Comparison of ENCODE assay signal across 10 cellular contexts in genomic region chr1:43558346-43558841, GRCh38. TPM values are rescaled to one million over a fixed set of nuclear protein-coding genes. Genes with fewer than 3 reads are reported as not detected.
DNase-seq lines count a peak whose midpoint lies in the region; ATAC-seq and TF ChIP-seq lines count a peak whose summit lies in the region.
"Had no signal": no experiment of that assay in that cellular context is flagged by ENCODE, and none has a peak within 500 bp of the region (broad histone marks: within the 10 kb centered on the region; RNA-seq: fewer than 3 reads in every experiment).

No MANE protein-coding gene starts in this region.

- POLR2A ChIA-PET in RWPE1 (lab: Yijun Ruan, JAX; ENCODE audit: low non-redundant PET), result no interaction called here
- POLR2A ChIA-PET in CD8-positive, alpha-beta T cell (lab: Charles Lee), result no interaction called here

- H4K20me1 ChIP-seq in hepatocyte (ENCODE audit: insufficient read depth, poor library complexity, severe bottlenecking), result no peaks in the 10 kb centered on the region

- no peaks in the 10 kb centered on the region for H3K9me3 Mint-ChIP-seq in CD8-positive, alpha-beta T cell
- H3K9me3 Mint-ChIP-seq: nephron had no signal

- H3K9me3 ChIP-seq in ES-I3 (ENCODE audit: control insufficient read depth, insufficient read depth, low read length) (no peaks in the 10 kb centered on the region), hepatocyte (ENCODE audit: low read depth) (no peaks in the 10 kb centered on the region)
- H3K9me3 ChIP-seq in CD8-positive, alpha-beta T cell (ENCODE audit: low read length), result no peaks in the 10 kb centered on the region

- TF ChIP-seq CTCF in RWPE1 (conservative IDR thresholded peaks at IDR 0.05; ENCODE audit: low read depth) (no peak), hepatocyte (IDR thresholded peaks at IDR 0.05; ENCODE audit: poor library complexity) (no peak)
- TF ChIP-seq CTCF in CD8-positive, alpha-beta T cell (IDR thresholded peaks at IDR 0.05), result no peak

- no peak for ATAC-seq in activated CD4-positive, CD25-positive, alpha-beta regulatory T cell treated with anti-CD3 and anti-CD28 coated beads, Interleukin-2, amount 50 U/mL, for 24 hours
- no peak for ATAC-seq in CD8-positive, alpha-beta T cell
- ATAC-seq in HG03159 (IDR thresholded peaks at IDR 0.05; ENCODE audit: unreplicated experiment), result no peak

- 32% methylated on average over 21 of the region's 21 CpGs for WGBS in hepatocyte (ENCODE audit: low lambda C conversion rate, missing lambda C conversion rate)

- H3K4me1 Mint-ChIP-seq in CD8-positive, alpha-beta T cell (ENCODE audit: low read depth), result no peaks in the 10 kb centered on the region

- H3K36me3 ChIP-seq in ES-I3 (ENCODE audit: insufficient read depth, low read length), result 0 out of 2 replicates have a peak, but pooled peaks cover 8% of the 10 kb centered on the region
- no peaks in the 10 kb centered on the region for H3K36me3 ChIP-seq in hepatocyte (replicated peaks; ENCODE audit: insufficient read depth, low read depth)
- no peaks in the 10 kb centered on the region for H3K36me3 ChIP-seq in CD8-positive, alpha-beta T cell (ENCODE audit: insufficient read depth, low read length)

- H3K9ac ChIP-seq in ES-I3 (ENCODE audit: low read depth, low read length), result peak overlapping the region; percentile 35

- DNase-seq in RWPE1 (ENCODE audit: low spot score) (no peak), hepatocyte (ENCODE audit: low spot score) (peak; percentile 83), retina (peak; percentile 87)
- no peak for DNase-seq in effector CD4-positive, alpha-beta T cell
- DNase-seq in CD8-positive, alpha-beta T cell, result no peak

- H2AFZ ChIP-seq in hepatocyte, result no peak overlapping the region

- no peaks in the 10 kb centered on the region for H3K36me3 Mint-ChIP-seq in CD8-positive, alpha-beta T cell

- no peak overlapping the region for H3K27ac Mint-ChIP-seq in CD8-positive, alpha-beta T cell

- peak overlapping the region; percentile 62 for H3K4me2 ChIP-seq in hepatocyte

- peaks cover 52% of the 10 kb centered on the region for H3K79me2 ChIP-seq in hepatocyte

- no peak overlapping the region for H3K4me3 Mint-ChIP-seq in CD8-positive, alpha-beta T cell

- peak overlapping the region; percentile 76 for H3K27ac ChIP-seq in RWPE1
- peak overlapping the region; percentile 90 for H3K27ac ChIP-seq in hepatocyte
- H3K27ac ChIP-seq in CD8-positive, alpha-beta T cell (ENCODE audit: low read depth, low read length), result no peak overlapping the region
- H3K27ac ChIP-seq: HL-60 had no signal

- H3K9me2 ChIP-seq in hepatocyte (replicated peaks; ENCODE audit: insufficient read depth), result no peaks in the 10 kb centered on the region

- CTCF ChIA-PET in RWPE1 (lab: Yijun Ruan, JAX), result interaction anchor here (0.9 kb wide), 1 partner anchor 14 kb away, joined by 6 read pairs; no protein-coding TSS in a partner anchor
- CTCF ChIA-PET in CD8-positive, alpha-beta T cell (lab: Charles Lee), result interaction anchor here (1.5 kb wide), 1 partner anchor 29 kb away, joined by 4 read pairs; no protein-coding TSS in a partner anchor

- H3K4me3 ChIP-seq in hepatocyte, result no peak overlapping the region
- no peak overlapping the region for H3K4me3 ChIP-seq in CD8-positive, alpha-beta T cell (ENCODE audit: low read depth, low read length)

- intact Hi-C loops in CD8-positive, alpha-beta T cell (cut with DNase I, micrococcal nuclease), result no loop called here

- peaks cover 9% of the 10 kb centered on the region for H3K27me3 Mint-ChIP-seq in CD8-positive, alpha-beta T cell (ENCODE audit: low read depth)

- H3K4me1 ChIP-seq in ES-I3 (ENCODE audit: insufficient read depth, low read length) (peaks cover 17% of the 10 kb centered on the region), hepatocyte (ENCODE audit: insufficient read depth) (peaks cover 26% of the 10 kb centered on the region)
- no peaks in the 10 kb centered on the region for H3K4me1 ChIP-seq in CD8-positive, alpha-beta T cell (ENCODE audit: insufficient read depth, low read length)

- H3K27me3 ChIP-seq in hepatocyte, result no peaks in the 10 kb centered on the region
- no peaks in the 10 kb centered on the region for H3K27me3 ChIP-seq in CD8-positive, alpha-beta T cell (ENCODE audit: insufficient read depth, low read length)

RNA-seq across cellular contexts. Expression of gene PTPRF, which starts 27.7 kb away (rescaled TPM):
- 75.7 and 115 TPM in 2 replicates for total RNA-seq in hepatocyte
- 84.6 and 96.0 TPM in 2 replicates for polyA plus RNA-seq in hepatocyte
- under 1 TPM in 1 of 2 experiments, not detected in 1; 0.11 TPM for total RNA-seq in CD8-positive, alpha-beta T cell

Comparison
In these comparisons a context has a peak if more than half of its experiments do, and no peak if none do; other contexts are left out.
1. DNase-seq: peak in hepatocyte (single experiment) and retina (single experiment); none in RWPE1 (single experiment), effector CD4-positive, alpha-beta T cell (single experiment) and CD8-positive, alpha-beta T cell (0 of 7).
2. RNA of gene PTPRF, which starts 27.7 kb away (total RNA-seq): 75.7 to 115 TPM in hepatocyte; 0.11 TPM in CD8-positive, alpha-beta T cell; every median in the first group is over 10 times any median in the second.